Comparison of ENCODE assay signal across 9 cellular contexts in the genomic region with DNA sequence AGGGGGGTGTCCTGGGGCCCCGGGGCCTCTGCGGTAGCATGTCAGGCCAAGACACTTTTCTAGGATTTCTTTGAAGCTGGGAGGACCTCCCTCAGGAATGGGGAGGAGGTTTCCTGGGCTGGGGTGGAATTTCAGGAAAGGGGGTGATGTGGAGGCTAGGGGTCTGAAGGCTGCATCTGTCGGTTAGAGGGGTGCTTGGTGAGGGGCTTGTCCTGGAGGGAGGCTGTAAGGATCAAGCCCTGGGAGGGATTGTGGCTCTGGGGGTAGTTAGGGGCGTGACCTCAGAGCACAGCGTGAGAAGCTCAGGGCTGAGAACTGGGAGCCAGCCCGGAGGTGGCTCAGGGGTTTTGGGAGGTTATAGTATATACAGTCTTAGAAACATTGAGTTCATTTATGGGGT. TPM values are rescaled to one million over a fixed set of nuclear protein-coding genes. Genes with fewer than 3 reads are reported as not detected.
DNase-seq lines count a peak whose midpoint lies in the region; ATAC-seq, FAIRE-seq and TF ChIP-seq lines count a peak whose summit lies in the region.
"Had no signal": no experiment of that assay in that cellular context is flagged by ENCODE, and none has a peak within 500 bp of the region (broad histone marks: within the 10 kb centered on the region; RNA-seq: fewer than 3 reads in every experiment).

No MANE protein-coding gene starts in this region.

- peaks cover 56% of the 10 kb centered on the region for H3K4me1 Mint-ChIP-seq in nephron

- TF ChIP-seq CTCF in BJ (IDR thresholded peaks at IDR 0.05; ENCODE audit: insufficient read depth, low read depth, low read length) (no peak), nephron (IDR thresholded peaks at IDR 0.05; ENCODE audit: unreplicated experiment in 3 of 3) (no peak)

- peak overlapping the region; percentile 24 for H3K9ac ChIP-seq in NT2/D1 (ENCODE audit: insufficient read length, low read depth)

- peaks cover 5% of the 10 kb centered on the region for H3K4me1 ChIP-seq in NT2/D1 (ENCODE audit: insufficient read depth, insufficient read length)
- peaks cover 39% of the 10 kb centered on the region for H3K4me1 ChIP-seq in ectodermal cell (ENCODE audit: control insufficient read depth, insufficient read depth, low read length)

- H3K4me3 ChIP-seq in BJ (ENCODE audit: low read depth, low read length) (peak overlapping the region; percentile 55), NT2/D1 (ENCODE audit: insufficient read length, low read depth) (peak overlapping the region; percentile 18), ectodermal cell (ENCODE audit: insufficient read depth, low read depth, low read length) (peak overlapping the region; percentile 26)

- H3K36me3 ChIP-seq in BJ (ENCODE audit: control insufficient read depth, insufficient read depth, low read length) = peaks cover 5% of the 10 kb centered on the region; the same call in 1 of the 2 replicates
- H3K36me3 ChIP-seq in NT2/D1 (ENCODE audit: insufficient read depth, insufficient read length, low read length) = peaks cover 19% of the 10 kb centered on the region
- no peaks in the 10 kb centered on the region for H3K36me3 ChIP-seq in ectodermal cell (ENCODE audit: control insufficient read depth, insufficient read depth, low read length)

- H3K9me3 ChIP-seq in NT2/D1 (ENCODE audit: insufficient read depth, low read length) (no peaks in the 10 kb centered on the region), ectodermal cell (ENCODE audit: control insufficient read depth, low read length) (no peaks in the 10 kb centered on the region)

- DNase-seq in BJ (ENCODE audit: low read depth) (no peak), NT2/D1 (ENCODE audit: low read depth, low spot score) (no peak), NCI-H524 (lab: John Stamatoyannopoulos, UW) (no peak), NOMO-1 (lab: John Stamatoyannopoulos, UW; ENCODE audit: unreplicated experiment in 2 of 2) (no peak), frontal cortex (ENCODE audit: low spot score in 2 of 2) (no peak)

- no peaks in the 10 kb centered on the region for H3K36me3 Mint-ChIP-seq in nephron (ENCODE audit: low read depth)

- H3K27ac ChIP-seq in ectodermal cell (ENCODE audit: insufficient read depth, low read depth, low read length, poor library complexity, severe bottlenecking) = peak overlapping the region; percentile 17

- POLR2A ChIA-PET in BJ (lab: Charles Lee) = interaction anchor here (0.7 kb wide), 1 partner anchor 46 kb away, joined by 3 read pairs; no protein-coding TSS in a partner anchor

- H3K4me3 Mint-ChIP-seq in nephron = peak overlapping the region; percentile 85 to 94 (median 86)

- FAIRE-seq in frontal cortex (lab: Jason Lieb, UNC) = no peak
- FAIRE-seq: islet of Langerhans had no signal

- 4 to 7% methylated on average over 6 of the region's 6 CpGs for WGBS in ectodermal cell, 2 experiments

- no peak for ATAC-seq in GM21360 (IDR thresholded peaks at IDR 0.05; ENCODE audit: unreplicated experiment)

- no peaks in the 10 kb centered on the region for H3K9me3 Mint-ChIP-seq in nephron

- no peaks in the 10 kb centered on the region for H3K27me3 ChIP-seq in BJ (ENCODE audit: control insufficient read depth, insufficient read depth, low read length)
- no peaks in the 10 kb centered on the region for H3K27me3 ChIP-seq in NT2/D1 (ENCODE audit: insufficient read depth, insufficient read length)
- H3K27me3 ChIP-seq in ectodermal cell (ENCODE audit: control insufficient read depth, insufficient read depth, low read length, poor library complexity, severe bottlenecking) = peaks cover 4% of the 10 kb centered on the region

- CTCF ChIA-PET in BJ (lab: Yijun Ruan, JAX) = interaction anchor here (0.5 to 2.1 kb wide), 8 partner anchors 15 to 68 kb away, joined by 3 to 9 read pairs (median 4); partner anchors contain the start of gene PRMT1

- peak overlapping the region; percentile 97 to 100 (median 98) for H3K27ac Mint-ChIP-seq in nephron

- peaks cover 14% of the 10 kb centered on the region for H3K27me3 Mint-ChIP-seq in nephron (ENCODE audit: low read depth)

RNA-seq across cellular contexts. Expression of gene RRAS, which starts 1.6 kb away (rescaled TPM):
- polyA plus RNA-seq in BJ (2011; rRNA removed) = 117 and 186 TPM in 2 replicates
- 70.9 and 78.5 TPM in 2 replicates for polyA minus RNA-seq in BJ (2011; rRNA and poly(A)+ RNA removed)
- polyA plus RNA-seq in ectodermal cell (2013, experiment 1 of 4) = 18.0 TPM
- 22.6 TPM for polyA plus RNA-seq in ectodermal cell (2013, experiment 2 of 4)
- polyA plus RNA-seq in ectodermal cell (2013, experiment 3 of 4) = 23.9 TPM
- polyA plus RNA-seq in ectodermal cell (2013, experiment 4 of 4) = 26.1 TPM
- total RNA-seq in frontal cortex = 0.82 TPM

RNA-seq across cellular contexts. Expression of gene SCAF1, which starts 3.6 kb away (rescaled TPM):
- polyA plus RNA-seq in BJ (2011; rRNA removed) = 2.8 and 3.4 TPM in 2 replicates
- 1.7 and 2.3 TPM in 2 replicates for polyA minus RNA-seq in BJ (2011; rRNA and poly(A)+ RNA removed)
- polyA plus RNA-seq in ectodermal cell (2013, experiment 1 of 4) = 68.2 TPM
- polyA plus RNA-seq in ectodermal cell (2013, experiment 2 of 4) = 74.4 TPM
- 46.6 TPM for polyA plus RNA-seq in ectodermal cell (2013, experiment 3 of 4)
- 47.8 TPM for polyA plus RNA-seq in ectodermal cell (2013, experiment 4 of 4)
- total RNA-seq in frontal cortex = 9.4 TPM

RNA-seq across cellular contexts. Expression of gene IRF3, which starts 27.3 kb away (rescaled TPM):
- polyA plus RNA-seq in BJ (2011; rRNA removed) = 47.5 and 68.5 TPM in 2 replicates
- polyA minus RNA-seq in BJ (2011; rRNA and poly(A)+ RNA removed) = 19.2 and 32.7 TPM in 2 replicates
- polyA plus RNA-seq in ectodermal cell (2013, experiment 1 of 4) = 106 TPM
- polyA plus RNA-seq in ectodermal cell (2013, experiment 2 of 4) = 108 TPM
- polyA plus RNA-seq in ectodermal cell (2013, experiment 3 of 4) = 84.3 TPM
- 78.5 TPM for polyA plus RNA-seq in ectodermal cell (2013, experiment 4 of 4)
- total RNA-seq in frontal cortex = 10.2 TPM

RNA-seq across cellular contexts. Expression of gene BCL2L12, which starts 27.4 kb away (rescaled TPM):
- 14.2 and 21.5 TPM in 2 replicates for polyA plus RNA-seq in BJ (2011; rRNA removed)
- polyA minus RNA-seq in BJ (2011; rRNA and poly(A)+ RNA removed) = 8.5 and 9.5 TPM in 2 replicates
- 111 TPM for polyA plus RNA-seq in ectodermal cell (2013, experiment 1 of 4)
- 104 TPM for polyA plus RNA-seq in ectodermal cell (2013, experiment 2 of 4)
- 111 TPM for polyA plus RNA-seq in ectodermal cell (2013, experiment 3 of 4)
- polyA plus RNA-seq in ectodermal cell (2013, experiment 4 of 4) = 129 TPM
- total RNA-seq in frontal cortex = 1.2 TPM

RNA-seq across cellular contexts. Expression of gene PRMT1, which starts 38.7 kb away (rescaled TPM):
- polyA plus RNA-seq in BJ (2011; rRNA removed) = 269 and 372 TPM in 2 replicates
- polyA minus RNA-seq in BJ (2011; rRNA and poly(A)+ RNA removed) = 216 and 405 TPM in 2 replicates
- polyA plus RNA-seq in ectodermal cell (2013, experiment 1 of 4) = 541 TPM
- polyA plus RNA-seq in ectodermal cell (2013, experiment 2 of 4) = 508 TPM
- polyA plus RNA-seq in ectodermal cell (2013, experiment 3 of 4) = 488 TPM
- 532 TPM for polyA plus RNA-seq in ectodermal cell (2013, experiment 4 of 4)
- 248 TPM for total RNA-seq in frontal cortex
